ENCODE assay signal across 8 cellular contexts in the genomic region with DNA sequence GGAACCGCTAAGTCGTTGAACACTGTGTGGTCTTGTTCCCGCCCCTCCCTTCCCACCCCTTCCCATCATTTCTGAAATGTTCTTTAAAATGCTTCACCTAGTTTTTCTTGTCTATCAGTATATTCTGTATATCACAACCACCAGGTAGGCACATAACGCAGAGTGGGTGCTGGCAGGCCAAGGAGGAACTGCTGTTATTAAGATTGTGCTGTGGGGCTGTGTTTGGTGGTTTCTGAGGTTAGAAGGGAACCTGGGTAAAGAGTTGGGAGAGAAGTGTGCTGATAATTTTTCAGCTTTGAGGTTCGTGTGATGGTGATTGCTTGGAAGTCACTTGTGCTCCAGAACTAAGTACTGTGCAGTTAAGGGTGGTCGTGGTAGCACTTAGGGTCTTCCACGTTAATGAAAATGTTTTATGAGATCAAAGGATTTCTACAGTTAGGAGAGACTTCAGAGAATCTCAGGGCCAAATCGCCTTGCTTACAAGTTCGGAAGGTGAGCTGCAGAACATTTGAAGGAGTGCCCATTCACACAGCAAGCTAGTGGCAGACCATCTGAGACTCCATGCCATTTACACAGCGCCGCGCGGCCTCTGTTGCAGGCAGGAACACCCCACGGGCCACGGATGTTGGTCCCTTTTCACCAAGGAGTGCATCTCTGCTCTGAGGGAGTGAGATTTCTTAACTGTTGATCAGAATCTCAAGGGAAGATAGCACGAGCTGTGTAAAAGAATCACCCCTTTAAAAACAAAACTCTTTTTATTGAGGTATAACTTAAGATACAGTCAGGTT. TPM values are rescaled to one million over a fixed set of nuclear protein-coding genes. Genes with fewer than 3 reads are reported as not detected.
DNase-seq lines count a peak whose midpoint lies in the region; ATAC-seq and TF ChIP-seq lines count a peak whose summit lies in the region.

No MANE protein-coding gene starts in this region.

- H3K27ac ChIP-seq in CD4-positive, alpha-beta memory T cell (ENCODE audit: low read depth, low read length) = peak overlapping the region; percentile 79
- H3K27ac ChIP-seq in OCI-LY3 (ENCODE audit: low read length) = no peak overlapping the region

- TF ChIP-seq CTCF in OCI-LY3 (IDR thresholded peaks at IDR 0.05; ENCODE audit: low read depth, low read length) = no peak
- TF ChIP-seq CTCF in choroid plexus epithelial cell (conservative IDR thresholded peaks at IDR 0.05; ENCODE audit: low read depth, low read length) = no peak

- H3K36me3 Mint-ChIP-seq in CD4-positive, alpha-beta memory T cell = peaks cover 23 to 47% of the 10 kb centered on the region in 2 donors
- H3K36me3 Mint-ChIP-seq in natural killer cell treated with Interleukin-12 subunit alpha and Interleukin-12 subunit beta and Interleukin-15 and Interleukin-18, amount 100 ng/mL, for 72 hours = peaks cover 25% of the 10 kb centered on the region

- peak overlapping the region; percentile 57 to 94 (median 85) for H3K27ac Mint-ChIP-seq in CD4-positive, alpha-beta memory T cell
- peak overlapping the region; percentile 70 to 75 for H3K27ac Mint-ChIP-seq in natural killer cell treated with Interleukin-12 subunit alpha and Interleukin-12 subunit beta and Interleukin-15 and Interleukin-18, amount 100 ng/mL, for 72 hours

- no peak for ATAC-seq in natural killer cell treated with Interleukin-12 subunit alpha and Interleukin-12 subunit beta and Interleukin-15 and Interleukin-18, amount 100 ng/mL, for 72 hours

- H3K4me1 ChIP-seq in CD4-positive, alpha-beta memory T cell (ENCODE audit: insufficient read depth, low read length) = peaks cover 56% of the 10 kb centered on the region
- peaks cover 23% of the 10 kb centered on the region for H3K4me1 ChIP-seq in OCI-LY3 (ENCODE audit: low read length)

- H2AFZ ChIP-seq in OCI-LY3 (ENCODE audit: low read depth, low read length) = no peak overlapping the region

- CTCF ChIA-PET in CD4-positive, alpha-beta memory T cell (lab: Charles Lee; ENCODE audit: partially characterized antibody) = no interaction called here

- POLR2A ChIA-PET in CD4-positive, alpha-beta memory T cell (lab: Charles Lee; ENCODE audit: partially characterized antibody) = interaction anchor here (1.1 to 1.4 kb wide), 2 partner anchors 12 to 198 kb away, joined by 3 to 4 read pairs; no protein-coding TSS in a partner anchor

- peak overlapping the region; percentile 100 for H3K4me2 ChIP-seq in OCI-LY3 (ENCODE audit: low read length)

- H3K27me3 ChIP-seq in CD4-positive, alpha-beta memory T cell (ENCODE audit: insufficient read depth, low read length) = no peaks in the 10 kb centered on the region
- H3K27me3 ChIP-seq in OCI-LY3 (ENCODE audit: low read depth, low read length) = no peaks in the 10 kb centered on the region

- intact Hi-C loops in CD4-positive, alpha-beta memory T cell (cut with micrococcal nuclease) = no loop called here

- peaks cover 66% of the 10 kb centered on the region for H3K79me2 ChIP-seq in OCI-LY3 (ENCODE audit: low read length)

- H3K9me3 ChIP-seq in CD4-positive, alpha-beta memory T cell (ENCODE audit: control insufficient read depth in 1 of 2, low read length in 2 of 2) = no peaks in the 10 kb centered on the region
- H3K9me3 ChIP-seq in OCI-LY3 (ENCODE audit: insufficient read depth, low read length) = no peaks in the 10 kb centered on the region

- H3K36me3 ChIP-seq in CD4-positive, alpha-beta memory T cell (ENCODE audit: insufficient read depth, low read length) = peaks cover 15% of the 10 kb centered on the region
- H3K36me3 ChIP-seq in OCI-LY3 (replicated peaks; ENCODE audit: low read depth, low read length) = peaks cover 32% of the 10 kb centered on the region

- H3K9me3 Mint-ChIP-seq in CD4-positive, alpha-beta memory T cell = no peaks in the 10 kb centered on the region
- H3K9me3 Mint-ChIP-seq in natural killer cell treated with Interleukin-12 subunit alpha and Interleukin-12 subunit beta and Interleukin-15 and Interleukin-18, amount 100 ng/mL, for 72 hours = no peaks in the 10 kb centered on the region

- peak overlapping the region in 1 of 2 donors; percentile 70 for H3K4me3 ChIP-seq in CD4-positive, alpha-beta memory T cell (ENCODE audit: low read length in 2 of 2)
- H3K4me3 ChIP-seq in OCI-LY3 (ENCODE audit: low read length) (peak overlapping the region; percentile 100), choroid plexus epithelial cell (ENCODE audit: low read depth, low read length) (peak overlapping the region; percentile 79)

- H3K4me3 Mint-ChIP-seq in CD4-positive, alpha-beta memory T cell = peak overlapping the region; percentile 74 to 88 (median 86)
- H3K4me3 Mint-ChIP-seq in natural killer cell treated with Interleukin-12 subunit alpha and Interleukin-12 subunit beta and Interleukin-15 and Interleukin-18, amount 100 ng/mL, for 72 hours = peak overlapping the region; percentile 90

- peaks cover 59% of the 10 kb centered on the region for H4K20me1 ChIP-seq in OCI-LY3 (ENCODE audit: insufficient read depth, low read length)

- H3K9ac ChIP-seq in OCI-LY3 (ENCODE audit: low read length) = peak overlapping the region; percentile 97

- H3K27me3 Mint-ChIP-seq in CD4-positive, alpha-beta memory T cell = no peaks in the 10 kb centered on the region
- no peaks in the 10 kb centered on the region for H3K27me3 Mint-ChIP-seq in natural killer cell treated with Interleukin-12 subunit alpha and Interleukin-12 subunit beta and Interleukin-15 and Interleukin-18, amount 100 ng/mL, for 72 hours

- peak; percentile 11 to 79 (median 32) for DNase-seq in CD4-positive, alpha-beta memory T cell
- no peak for DNase-seq in choroid plexus epithelial cell (ENCODE audit: low read depth)
- no peak for DNase-seq in natural killer cell treated with Interleukin-12 subunit alpha and Interleukin-12 subunit beta and Interleukin-15 and Interleukin-18, amount 100 ng/mL, for 72 hours (ENCODE audit: low spot score)
- DNase-seq in NCI-H1105 (lab: John Stamatoyannopoulos, UW) = no peak
- no peak for DNase-seq in NCI-H2227 treated with DMSO at 0.1 percent for 48 hours (lab: John Stamatoyannopoulos, UW)
- DNase-seq in COR-L47 (lab: John Stamatoyannopoulos, UW) = no peak
- DNase-seq in NCI-H1436 treated with DMSO at 0.1 percent for 48 hours (lab: John Stamatoyannopoulos, UW) = no peak

- H3K4me1 Mint-ChIP-seq in CD4-positive, alpha-beta memory T cell = peaks cover 42 to 68% (median 53%) of the 10 kb centered on the region in 4 donors
- H3K4me1 Mint-ChIP-seq in natural killer cell treated with Interleukin-12 subunit alpha and Interleukin-12 subunit beta and Interleukin-15 and Interleukin-18, amount 100 ng/mL, for 72 hours (ENCODE audit: low read depth in 2 of 2) = peaks cover 42 to 52% of the 10 kb centered on the region in 2 donors

RNA-seq across cellular contexts. Expression of a gene that starts 1.6 kb away (rescaled TPM):
- 10 to 100 TPM; 57.5 to 59.7 TPM for total RNA-seq in CD4-positive, alpha-beta memory T cell
- polyA plus RNA-seq in CD4-positive, alpha-beta memory T cell = 10 to 100 TPM; 32.6 to 36.2 TPM
- total RNA-seq in natural killer cell treated with Interleukin-12 subunit alpha and Interleukin-12 subunit beta and Interleukin-15 and Interleukin-18, amount 100 ng/mL, for 72 hours = 100 to 1,000 TPM in 1 of 2 donors, 10 to 100 TPM in 1; 69.6 to 117 TPM

Comparison
In these comparisons a context has a peak if more than half of its experiments do, and no peak if none do; other contexts are left out.
1. DNase-seq: peak in CD4-positive, alpha-beta memory T cell (5 of 5); none in choroid plexus epithelial cell (single experiment), natural killer cell treated with Interleukin-12 subunit alpha and Interleukin-12 subunit beta and Interleukin-15 and Interleukin-18, amount 100 ng/mL, for 72 hours (single experiment), NCI-H1105 (single experiment), NCI-H2227 treated with DMSO at 0.1 percent for 48 hours (single experiment), COR-L47 (single experiment) and NCI-H1436 treated with DMSO at 0.1 percent for 48 hours (single experiment).